Comparison of ENCODE assay signal across 25 cellular contexts in the genomic region with DNA sequence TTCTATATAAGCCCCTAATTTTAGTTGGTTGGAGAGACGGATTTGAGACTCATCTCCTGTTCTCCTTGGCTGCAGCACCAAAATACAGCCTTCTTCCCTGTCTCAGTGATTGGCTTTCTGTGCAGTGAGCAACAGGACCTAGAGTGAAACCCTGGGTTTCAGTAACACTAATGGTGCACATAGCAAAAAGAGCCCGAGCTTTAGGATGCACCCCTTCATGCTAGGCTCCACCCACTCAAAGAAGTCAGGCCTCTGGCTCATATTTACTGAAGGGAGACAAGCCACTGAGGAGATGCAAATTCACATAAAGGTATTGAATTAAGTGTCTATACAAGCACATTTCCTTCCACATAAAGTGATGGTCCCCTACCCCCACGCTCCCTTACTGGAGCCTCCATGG.
"Had no signal": no experiment of that assay in that cellular context is flagged by ENCODE, and none has a peak within 500 bp of the region (broad histone marks: within the 10 kb centered on the region; RNA-seq: fewer than 3 reads in every experiment).

No MANE protein-coding gene starts in this region.

- H3K4me1 Mint-ChIP-seq: activated CD4-positive, alpha-beta T cell treated with anti-CD3 and anti-CD28 coated beads, Interleukin-2, amount 10 ng/mL, durations not matched to agents 7 days and 5 days; activated naive CD4-positive, alpha-beta T cell treated with anti-CD3 and anti-CD28 coated beads, Interleukin-2, amount 50 U/mL, for 24 hours had no signal

- H3K27ac Mint-ChIP-seq: activated CD4-positive, alpha-beta memory T cell treated with anti-CD3 and anti-CD28 coated beads, Interleukin-2, amount 10 ng/mL, durations not matched to agents 7 days and 5 days; activated CD4-positive, alpha-beta T cell treated with anti-CD3 and anti-CD28 coated beads, Interleukin-2, amount 10 ng/mL, durations not matched to agents 7 days and 5 days; activated naive CD4-positive, alpha-beta T cell treated with anti-CD3 and anti-CD28 coated beads for 36 hours; activated naive CD4-positive, alpha-beta T cell treated with anti-CD3 and anti-CD28 coated beads, Interleukin-2, amount 50 U/mL, for 24 hours; activated naive CD8-positive, alpha-beta T cell treated with anti-CD3 and anti-CD28 coated beads for 36 hours; activated naive CD8-positive, alpha-beta T cell treated with anti-CD3 and anti-CD28 coated beads, Interleukin-2, amount 50 U/mL, for 24 hours; activated T-cell treated with anti-CD3 and anti-CD28 coated beads, Interleukin-2, amount 50 U/mL, for 24 hours; activated T-cell treated with anti-CD3 and anti-CD28 coated beads, Interleukin-2, amount 50 U/mL, for 72 hours had no signal

- H3K27me3 ChIP-seq: adrenal gland, body of pancreas had no signal

- H3K36me3 Mint-ChIP-seq: activated naive CD4-positive, alpha-beta T cell treated with anti-CD3 and anti-CD28 coated beads, Interleukin-2, amount 50 U/mL, for 24 hours; activated naive CD8-positive, alpha-beta T cell treated with anti-CD3 and anti-CD28 coated beads for 36 hours had no signal

- H3K27me3 Mint-ChIP-seq: activated CD4-positive, alpha-beta memory T cell treated with anti-CD3 and anti-CD28 coated beads, Interleukin-2, amount 10 ng/mL, durations not matched to agents 7 days and 5 days; activated CD4-positive, alpha-beta T cell treated with anti-CD3 and anti-CD28 coated beads, Interleukin-2, amount 10 ng/mL, durations not matched to agents 7 days and 5 days; activated naive CD4-positive, alpha-beta T cell treated with anti-CD3 and anti-CD28 coated beads, Interleukin-2, amount 50 U/mL, for 24 hours; activated naive CD8-positive, alpha-beta T cell treated with anti-CD3 and anti-CD28 coated beads for 36 hours; activated naive CD8-positive, alpha-beta T cell treated with anti-CD3 and anti-CD28 coated beads, Interleukin-2, amount 50 U/mL, for 24 hours; activated T-cell treated with anti-CD3 and anti-CD28 coated beads, Interleukin-2, amount 50 U/mL, for 24 hours had no signal

- H3K9me3 ChIP-seq: adrenal gland, body of pancreas had no signal

- H3K4me1 ChIP-seq: adrenal gland, body of pancreas had no signal

- ATAC-seq: activated naive CD8-positive, alpha-beta T cell treated with anti-CD3 and anti-CD28 coated beads, Interleukin-2, amount 50 U/mL, for 24 hours; activated T-cell treated with anti-CD3 and anti-CD28 coated beads, Interleukin-2, amount 50 U/mL, for 72 hours; body of pancreas had no signal

- H3K4me3 Mint-ChIP-seq: activated CD4-positive, alpha-beta memory T cell treated with anti-CD3 and anti-CD28 coated beads, Interleukin-2, amount 10 ng/mL, durations not matched to agents 7 days and 5 days; activated CD4-positive, alpha-beta T cell treated with anti-CD3 and anti-CD28 coated beads, Interleukin-2, amount 10 ng/mL, durations not matched to agents 7 days and 5 days; activated naive CD4-positive, alpha-beta T cell treated with anti-CD3 and anti-CD28 coated beads for 36 hours; activated naive CD4-positive, alpha-beta T cell treated with anti-CD3 and anti-CD28 coated beads, Interleukin-2, amount 50 U/mL, for 24 hours; activated naive CD8-positive, alpha-beta T cell treated with anti-CD3 and anti-CD28 coated beads for 36 hours; activated naive CD8-positive, alpha-beta T cell treated with anti-CD3 and anti-CD28 coated beads, Interleukin-2, amount 50 U/mL, for 24 hours; activated T-cell treated with anti-CD3 and anti-CD28 coated beads, Interleukin-2, amount 50 U/mL, for 24 hours; activated T-cell treated with anti-CD3 and anti-CD28 coated beads, Interleukin-2, amount 50 U/mL, for 72 hours had no signal

- H3K36me3 ChIP-seq: adrenal gland had no signal

- H3K9me3 Mint-ChIP-seq: activated CD4-positive, alpha-beta memory T cell treated with anti-CD3 and anti-CD28 coated beads, Interleukin-2, amount 10 ng/mL, durations not matched to agents 7 days and 5 days; activated CD4-positive, alpha-beta T cell treated with anti-CD3 and anti-CD28 coated beads, Interleukin-2, amount 10 ng/mL, durations not matched to agents 7 days and 5 days; activated naive CD4-positive, alpha-beta T cell treated with anti-CD3 and anti-CD28 coated beads for 36 hours; activated naive CD4-positive, alpha-beta T cell treated with anti-CD3 and anti-CD28 coated beads, Interleukin-2, amount 50 U/mL, for 24 hours; activated naive CD8-positive, alpha-beta T cell treated with anti-CD3 and anti-CD28 coated beads for 36 hours; activated T-cell treated with anti-CD3 and anti-CD28 coated beads, Interleukin-2, amount 50 U/mL, for 24 hours had no signal

- H3K27ac ChIP-seq: adrenal gland, body of pancreas, epithelial cell of prostate had no signal

- H3K4me3 ChIP-seq: adrenal gland, body of pancreas had no signal

- DNase-seq: activated CD4-positive, alpha-beta memory T cell treated with anti-CD3 and anti-CD28 coated beads, Interleukin-2, amount 10 ng/mL, durations not matched to agents 7 days and 5 days; activated CD4-positive, alpha-beta T cell treated with anti-CD3 and anti-CD28 coated beads for 4 hours; activated CD4-positive, alpha-beta T cell treated with anti-CD3 and anti-CD28 coated beads, Interleukin-2, amount 10 ng/mL, durations not matched to agents 7 days and 5 days; activated CD4-positive, alpha-beta T cell treated with anti-CD3 and anti-CD28 coated beads, Interleukin-2, amount 50 U/mL, for 4 hours; activated CD4-positive, CD25-positive, alpha-beta regulatory T cell; activated CD4-positive, CD25-positive, alpha-beta regulatory T cell treated with anti-CD3 and anti-CD28 coated beads, Interleukin-2, amount 50 U/mL, for 72 hours; activated CD8-positive, alpha-beta memory T cell treated with anti-CD3 and anti-CD28 coated beads, Interleukin-2, amount 50 U/mL, for 48 hours; activated effector memory CD4-positive, alpha-beta T cell treated with Interleukin-2 at 50 U/mL for 16 hours; activated naive CD4-positive, alpha-beta T cell treated with anti-CD3 and anti-CD28 coated beads for 36 hours; activated naive CD8-positive, alpha-beta T cell treated with anti-CD3 and anti-CD28 coated beads for 36 hours; activated naive CD8-positive, alpha-beta T cell treated with anti-CD3 and anti-CD28 coated beads, Interleukin-2, amount 50 U/mL, for 24 hours; activated T-cell treated with anti-CD3 and anti-CD28 coated beads for 4 hours; activated T-cell treated with anti-CD3 and anti-CD28 coated beads, Interleukin-2, amount 50 U/mL, for 24 hours; activated T-cell treated with anti-CD3 and anti-CD28 coated beads, Interleukin-2, amount 50 U/mL, for 72 hours; adrenal gland; amygdala; aorta; body of pancreas; caudate nucleus; effector CD8-positive, alpha-beta T cell; foreskin fibroblast; head of caudate nucleus; T-helper 2 cell had no signal
